Comparison of ENCODE assay signal across 14 cellular contexts in the genomic region with DNA sequence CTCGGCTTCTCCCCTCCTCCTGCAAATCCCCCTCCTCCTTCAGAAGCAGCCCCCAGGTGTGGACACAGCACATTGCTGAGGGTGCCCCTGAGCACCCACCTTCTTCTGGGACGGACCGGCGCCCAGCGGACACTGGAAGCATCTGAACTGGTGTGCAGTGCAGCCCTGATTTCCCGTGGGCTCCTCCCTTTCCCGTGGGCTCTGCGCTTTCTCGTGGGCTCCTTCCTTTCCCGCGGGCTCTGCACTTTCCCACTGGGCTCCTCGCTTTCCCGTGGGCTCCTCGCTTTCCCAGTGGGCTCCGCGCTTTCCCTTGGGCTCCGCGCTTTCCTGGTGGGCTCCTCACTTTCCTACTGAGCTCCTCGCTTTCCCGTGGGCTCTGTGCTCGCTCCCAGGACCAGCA. TPM values are rescaled to one million over a fixed set of nuclear protein-coding genes. Genes with fewer than 3 reads are reported as not detected.
DNase-seq lines count a peak whose midpoint lies in the region; ATAC-seq and TF ChIP-seq lines count a peak whose summit lies in the region.
"Had no signal": no experiment of that assay in that cellular context is flagged by ENCODE, and none has a peak within 500 bp of the region (broad histone marks: within the 10 kb centered on the region; RNA-seq: fewer than 3 reads in every experiment).

No MANE protein-coding gene starts in this region.

- ATAC-seq in activated B cell treated with CpG ODN at 0.5 μM for 24 hours (ENCODE audit: low read depth) (no peak), naive B cell (ENCODE audit: low read depth in 2 of 2) (no peak), right cardiac atrium (no peak)
- no peak for ATAC-seq in stimulated activated naive B cell treated with anti-CD40 and anti-IgM and Interleukin-4, amounts not matched to agents 10 μg/mL and 1 μg/mL and 100 μg/mL, for 72 hours (replicated peaks)
- ATAC-seq: CD8-positive, alpha-beta T cell had no signal

- H3K36me3 ChIP-seq in OCI-LY1 (ENCODE audit: insufficient read depth, low read length) (no peaks in the 10 kb centered on the region), prostate gland (no peaks in the 10 kb centered on the region)
- H3K36me3 ChIP-seq: BE2C had no signal

- no peaks in the 10 kb centered on the region for H3K79me2 ChIP-seq in OCI-LY1 (ENCODE audit: insufficient read depth, low read length)

- no peak overlapping the region for H2AFZ ChIP-seq in OCI-LY1 (ENCODE audit: low read length)

- peak overlapping the region; percentile 91 for H3K27ac ChIP-seq in OCI-LY1 (ENCODE audit: low read depth, low read length, poor library complexity, severe bottlenecking)
- no peak overlapping the region for H3K27ac ChIP-seq in prostate gland
- no peak overlapping the region for H3K27ac ChIP-seq in right cardiac atrium (ENCODE audit: low read length)
- H3K27ac ChIP-seq: C4-2B had no signal

- H3K27me3 Mint-ChIP-seq in activated B cell treated with CpG ODN at 0.5 μM for 24 hours (no peaks in the 10 kb centered on the region), naive B cell (peaks cover 0 to 5% (median 0%) of the 10 kb centered on the region in 3 donors)
- H3K27me3 Mint-ChIP-seq in stimulated activated naive B cell treated with anti-CD40 and anti-IgM and Interleukin-4, amounts not matched to agents 10 μg/mL and 1 μg/mL and 100 μg/mL, for 72 hours: peaks cover 12% of the 10 kb centered on the region in 2 donors

- H3K4me3 ChIP-seq in OCI-LY1 (ENCODE audit: low read depth, low read length, poor library complexity, severe bottlenecking) (peak overlapping the region; percentile 52), prostate gland (no peak overlapping the region), right cardiac atrium (ENCODE audit: low read length) (no peak overlapping the region)

- peak overlapping the region; percentile 89 for H3K27ac Mint-ChIP-seq in activated B cell treated with CpG ODN at 0.5 μM for 24 hours
- H3K27ac Mint-ChIP-seq in naive B cell: peak overlapping the region in 4 of 6 donors; percentile 64 to 96 (median 78)
- peak overlapping the region; percentile 95 for H3K27ac Mint-ChIP-seq in stimulated activated naive B cell treated with anti-CD40 and anti-IgM and Interleukin-4, amounts not matched to agents 10 μg/mL and 1 μg/mL and 100 μg/mL, for 72 hours
- H3K27ac Mint-ChIP-seq: CD8-positive, alpha-beta T cell had no signal

- H3K4me1 ChIP-seq in OCI-LY1 (ENCODE audit: insufficient read depth, low read length, severe bottlenecking) (peaks cover 64% of the 10 kb centered on the region), prostate gland (replicated peaks) (no peaks in the 10 kb centered on the region), right cardiac atrium (ENCODE audit: control insufficient read depth, insufficient read depth, low read length) (no peaks in the 10 kb centered on the region)
- H3K4me1 ChIP-seq: BE2C had no signal

- POLR2A ChIA-PET in activated B cell treated with CpG ODN at 0.5 μM for 24 hours (lab: Charles Lee): interaction anchor here (1.0 to 1.2 kb wide), 2 partner anchors 33 to 54 kb away, joined by 3 read pairs; partner anchors contain the start of gene ACSF3

- H3F3A ChIP-seq in OCI-LY1 (ENCODE audit: insufficient read depth, low read length): no peaks in the 10 kb centered on the region

- H3K9ac ChIP-seq in OCI-LY1 (ENCODE audit: low read length): no peak overlapping the region; the same call in 1 of the 2 replicates

- no peaks in the 10 kb centered on the region for H4K20me1 ChIP-seq in OCI-LY1 (ENCODE audit: insufficient read depth, low read length)

- no peaks in the 10 kb centered on the region for H3K9me2 ChIP-seq in OCI-LY1 (ENCODE audit: low read depth, low read length)

- H3K36me3 Mint-ChIP-seq in activated B cell treated with CpG ODN at 0.5 μM for 24 hours (ENCODE audit: low read depth): no peaks in the 10 kb centered on the region
- no peaks in the 10 kb centered on the region for H3K36me3 Mint-ChIP-seq in naive B cell
- H3K36me3 Mint-ChIP-seq in stimulated activated naive B cell treated with anti-CD40 and anti-IgM and Interleukin-4, amounts not matched to agents 10 μg/mL and 1 μg/mL and 100 μg/mL, for 72 hours: no peaks in the 10 kb centered on the region
- H3K36me3 Mint-ChIP-seq: CD8-positive, alpha-beta T cell had no signal

- H3K4me1 Mint-ChIP-seq in activated B cell treated with CpG ODN at 0.5 μM for 24 hours (peaks cover 58% of the 10 kb centered on the region), naive B cell (peaks cover 13 to 42% (median 33%) of the 10 kb centered on the region in 3 donors)
- peaks cover 37 to 64% of the 10 kb centered on the region in 2 donors for H3K4me1 Mint-ChIP-seq in stimulated activated naive B cell treated with anti-CD40 and anti-IgM and Interleukin-4, amounts not matched to agents 10 μg/mL and 1 μg/mL and 100 μg/mL, for 72 hours

- intact Hi-C loops in activated B cell treated with CpG ODN at 0.5 μM for 24 hours (cut with micrococcal nuclease): loop anchor here (2.0 kb wide), 3 partner anchors 28 to 92 kb away; no protein-coding TSS in a partner anchor
- intact Hi-C loops in prostate gland (cut with DNase I): no loop called here
- intact Hi-C loops in right cardiac atrium (cut with DNase I): no loop called here

- CTCF ChIA-PET in activated B cell treated with CpG ODN at 0.5 μM for 24 hours (lab: Charles Lee): no interaction called here

- H3K4me2 ChIP-seq in OCI-LY1 (ENCODE audit: low read length): peak overlapping the region; percentile 62

- H3K9me3 ChIP-seq in OCI-LY1 (ENCODE audit: low read length): no peaks in the 10 kb centered on the region
- no peaks in the 10 kb centered on the region for H3K9me3 ChIP-seq in prostate gland
- H3K9me3 ChIP-seq in right cardiac atrium (ENCODE audit: control insufficient read depth, low read length): no peaks in the 10 kb centered on the region
- H3K9me3 ChIP-seq: BE2C had no signal

- H3K27me3 ChIP-seq in OCI-LY1 (ENCODE audit: insufficient read depth, low read length) (no peaks in the 10 kb centered on the region), prostate gland (replicated peaks; ENCODE audit: insufficient read depth) (no peaks in the 10 kb centered on the region), right cardiac atrium (ENCODE audit: control insufficient read depth, insufficient read depth) (no peaks in the 10 kb centered on the region)

- H3K4me3 Mint-ChIP-seq in activated B cell treated with CpG ODN at 0.5 μM for 24 hours (peak overlapping the region; percentile 28), naive B cell (peak overlapping the region in 1 of 8 donors; percentile 30)
- H3K4me3 Mint-ChIP-seq in stimulated activated naive B cell treated with anti-CD40 and anti-IgM and Interleukin-4, amounts not matched to agents 10 μg/mL and 1 μg/mL and 100 μg/mL, for 72 hours: peak overlapping the region; percentile 66 to 68
- H3K4me3 Mint-ChIP-seq: CD8-positive, alpha-beta T cell had no signal

- TF ChIP-seq POLR2A in prostate gland (IDR thresholded peaks at IDR 0.05): no peak

- H3K9me3 Mint-ChIP-seq in activated B cell treated with CpG ODN at 0.5 μM for 24 hours (no peaks in the 10 kb centered on the region), naive B cell (no peaks in the 10 kb centered on the region)
- H3K9me3 Mint-ChIP-seq in stimulated activated naive B cell treated with anti-CD40 and anti-IgM and Interleukin-4, amounts not matched to agents 10 μg/mL and 1 μg/mL and 100 μg/mL, for 72 hours: peaks cover 0 to 3% of the 10 kb centered on the region in 2 donors
- H3K9me3 Mint-ChIP-seq: CD8-positive, alpha-beta T cell had no signal

- 73% methylated on average over 21 of the region's 21 CpGs for WGBS in prostate gland
- 77% methylated on average over 21 of the region's 21 CpGs for WGBS in right cardiac atrium

- DNase-seq in activated B cell treated with CpG ODN at 0.5 μM for 24 hours (no peak), naive B cell (no peak), prostate gland (ENCODE audit: low spot score) (no peak), NCI-H146 treated with DMSO at 0.1 percent for 48 hours (lab: John Stamatoyannopoulos, UW; ENCODE audit: unreplicated experiment) (no peak), right cardiac atrium (no peak)
- no peak for DNase-seq in stimulated activated naive B cell treated with anti-CD40 and anti-IgM and Interleukin-4, amounts not matched to agents 10 μg/mL and 1 μg/mL and 100 μg/mL, for 72 hours
- DNase-seq: BE2C; CD8-positive, alpha-beta T cell; COR-L47; DND-41; GDM1; H7 had no signal

- TF ChIP-seq CTCF in OCI-LY1 (IDR thresholded peaks at IDR 0.05; ENCODE audit: low read length): no peak
- no peak for TF ChIP-seq CTCF in activated B cell treated with CpG ODN at 0.5 μM for 24 hours (IDR thresholded peaks at IDR 0.05)
- no peak for TF ChIP-seq CTCF in prostate gland (IDR thresholded peaks at IDR 0.05)

RNA-seq across cellular contexts. Expression of gene ACSF3, which starts 32.6 kb away (rescaled TPM):
- total RNA-seq in activated B cell treated with CpG ODN at 0.5 μM for 24 hours: 59.6 and 78.0 TPM in 2 replicates
- polyA plus RNA-seq in naive B cell (ENCODE audit: low read depth in 6 of 6): 10 to 100 TPM; 30.0 to 43.6 (median 33.9) TPM
- total RNA-seq in prostate gland: 10 to 100 TPM; 42.1 to 80.5 TPM
- total RNA-seq in right cardiac atrium: 10 to 100 TPM; 13.9 to 22.4 (median 16.7) TPM
- polyA plus RNA-seq in right cardiac atrium: 16.4 TPM
